Comparison of ENCODE assay signal across 2 cellular contexts in the genomic region with DNA sequence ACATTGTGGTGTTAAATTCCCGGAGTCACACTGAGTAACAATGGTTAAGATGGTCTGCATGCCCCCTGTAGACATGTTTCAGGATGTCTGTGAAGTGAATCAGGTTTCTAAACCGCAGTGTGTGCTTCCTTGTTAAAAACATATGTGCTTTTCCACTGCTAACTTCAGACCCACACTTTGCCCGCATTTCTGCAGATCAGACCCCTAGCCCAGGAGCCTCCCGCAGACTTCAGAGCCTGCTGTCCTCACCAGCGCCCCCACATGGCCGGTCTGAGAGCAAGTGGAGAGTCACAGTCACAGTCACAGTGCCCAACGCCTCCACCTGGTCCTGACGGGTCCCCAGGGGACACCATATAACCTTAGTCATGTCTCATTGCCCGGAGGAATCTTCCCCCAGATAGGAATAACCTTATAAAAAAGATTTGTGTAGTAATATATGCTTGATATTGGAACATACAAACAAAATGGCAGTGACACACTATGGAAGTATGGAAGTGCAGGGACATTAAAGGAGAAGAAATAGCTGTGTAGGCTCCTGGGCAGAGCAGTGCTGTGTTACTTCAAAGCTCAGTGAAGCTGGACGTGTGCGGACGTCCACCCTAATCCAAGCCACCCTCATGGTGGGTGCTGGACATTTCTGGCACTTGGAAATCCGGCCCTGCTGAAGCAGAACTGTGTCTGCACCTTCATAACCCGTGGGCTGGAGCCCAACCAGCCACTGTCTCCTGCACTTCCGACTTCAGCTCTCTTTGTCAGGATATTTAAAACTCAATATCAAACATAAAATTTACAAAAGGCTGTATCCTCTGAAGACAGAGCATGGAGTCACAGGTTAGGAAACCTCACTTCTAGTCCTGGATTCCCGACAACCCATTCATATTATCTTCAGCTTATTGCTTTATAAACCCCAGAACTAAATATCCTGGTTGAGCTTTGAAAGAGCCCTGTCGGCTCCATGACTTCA.
A peak's percentile ranks its signal among the peaks of the same experiment; 100 is the strongest.
TF ChIP-seq lines count a peak whose summit lies in the region.

No MANE protein-coding gene starts in this region.

TF ChIP-seq in HEK293T, 16 proteins besides CTCF, POLR2A, EP300 and RAD21:
- TF ChIP-seq L3MBTL2 (conservative IDR thresholded peaks at IDR 0.05) (no peak), HDGF (IDR thresholded peaks at IDR 0.05; ENCODE audit: borderline replicate concordance) (no peak), NFRKB (IDR thresholded peaks at IDR 0.05) (no peak), CTBP1 (IDR thresholded peaks at IDR 0.05; ENCODE audit: borderline replicate concordance) (no peak), SP1 (IDR thresholded peaks at IDR 0.05) (no peak), ELF4 (IDR thresholded peaks at IDR 0.05) (no peak), BHLHE40 (IDR thresholded peaks at IDR 0.05; ENCODE audit: borderline replicate concordance) (no peak), LEF1 (IDR thresholded peaks at IDR 0.05; ENCODE audit: borderline replicate concordance) (no peak), TARDBP (IDR thresholded peaks at IDR 0.05) (no peak)

TF ChIP-seq in HepG2, 621 proteins besides CTCF, POLR2A, EP300 and RAD21:
- TF ChIP-seq KLF15 (CRISPR knock-in tag; IDR thresholded peaks at IDR 0.05; ENCODE audit: borderline replicate concordance) (no peak), ZNF850 (CRISPR knock-in tag; conservative IDR thresholded peaks at IDR 0.05) (no peak), ZNF580 (CRISPR knock-in tag; IDR thresholded peaks at IDR 0.05; ENCODE audit: borderline replicate concordance, low read depth) (no peak), MED13 (CRISPR knock-in tag; IDR thresholded peaks at IDR 0.05) (no peak), DMTF1 (CRISPR knock-in tag; IDR thresholded peaks at IDR 0.05) (no peak), RFX5 (IDR thresholded peaks at IDR 0.05; ENCODE audit: low read depth, low read length) (no peak), MTERF4 (CRISPR knock-in tag; IDR thresholded peaks at IDR 0.05) (no peak), ZNF691 (CRISPR knock-in tag; IDR thresholded peaks at IDR 0.05; ENCODE audit: borderline replicate concordance, low read depth) (peak; percentile 54; the same call in 1 of the 2 replicates), WIZ (CRISPR knock-in tag; IDR thresholded peaks at IDR 0.05) (no peak), AGO1 (IDR thresholded peaks at IDR 0.05; ENCODE audit: low read depth, low read length, poor library complexity, severe bottlenecking) (no peak), ZNF710 (CRISPR knock-in tag; IDR thresholded peaks at IDR 0.05; ENCODE audit: borderline replicate concordance) (no peak), ZNF569 (CRISPR knock-in tag; IDR thresholded peaks at IDR 0.05; ENCODE audit: borderline replicate concordance) (no peak), NFE2 (CRISPR knock-in tag; IDR thresholded peaks at IDR 0.05) (no peak), ETV5 (CRISPR knock-in tag; IDR thresholded peaks at IDR 0.05; ENCODE audit: borderline replicate concordance) (no peak), SNAI1 (CRISPR knock-in tag; IDR thresholded peaks at IDR 0.05; ENCODE audit: borderline replicate concordance) (no peak), MTF1 (CRISPR knock-in tag; IDR thresholded peaks at IDR 0.05) (no peak), KDM2A (CRISPR knock-in tag; IDR thresholded peaks at IDR 0.05; ENCODE audit: borderline replicate concordance, low read depth) (peak; percentile 36; the same call in 1 of the 2 replicates), RELA (CRISPR knock-in tag; IDR thresholded peaks at IDR 0.05) (no peak), ZNF224 (CRISPR knock-in tag; IDR thresholded peaks at IDR 0.05) (no peak), RFX3 (CRISPR knock-in tag; IDR thresholded peaks at IDR 0.05) (no peak), STAG1 (CRISPR knock-in tag; IDR thresholded peaks at IDR 0.05) (peak; percentile 53), ZNF747 (CRISPR knock-in tag; IDR thresholded peaks at IDR 0.05; ENCODE audit: borderline replicate concordance) (no peak), PHF5A (CRISPR knock-in tag; IDR thresholded peaks at IDR 0.05; ENCODE audit: low read depth, unreplicated experiment) (no peak), JARID2 (CRISPR knock-in tag; IDR thresholded peaks at IDR 0.05; ENCODE audit: insufficient replicate concordance) (no peak), HHEX (CRISPR knock-in tag; IDR thresholded peaks at IDR 0.05) (no peak), ZBTB7B (CRISPR knock-in tag; IDR thresholded peaks at IDR 0.05) (0 out of 2 replicates have a peak, but pooled peaks have one; percentile 38), LCORL (IDR thresholded peaks at IDR 0.05) (no peak), LCORL (CRISPR knock-in tag; IDR thresholded peaks at IDR 0.05) (no peak), EHMT2 (IDR thresholded peaks at IDR 0.05; ENCODE audit: borderline replicate concordance, low read depth, low read length) (no peak), HOXD1 (CRISPR knock-in tag; IDR thresholded peaks at IDR 0.05) (no peak)
- TF ChIP-seq, protein P1, sequence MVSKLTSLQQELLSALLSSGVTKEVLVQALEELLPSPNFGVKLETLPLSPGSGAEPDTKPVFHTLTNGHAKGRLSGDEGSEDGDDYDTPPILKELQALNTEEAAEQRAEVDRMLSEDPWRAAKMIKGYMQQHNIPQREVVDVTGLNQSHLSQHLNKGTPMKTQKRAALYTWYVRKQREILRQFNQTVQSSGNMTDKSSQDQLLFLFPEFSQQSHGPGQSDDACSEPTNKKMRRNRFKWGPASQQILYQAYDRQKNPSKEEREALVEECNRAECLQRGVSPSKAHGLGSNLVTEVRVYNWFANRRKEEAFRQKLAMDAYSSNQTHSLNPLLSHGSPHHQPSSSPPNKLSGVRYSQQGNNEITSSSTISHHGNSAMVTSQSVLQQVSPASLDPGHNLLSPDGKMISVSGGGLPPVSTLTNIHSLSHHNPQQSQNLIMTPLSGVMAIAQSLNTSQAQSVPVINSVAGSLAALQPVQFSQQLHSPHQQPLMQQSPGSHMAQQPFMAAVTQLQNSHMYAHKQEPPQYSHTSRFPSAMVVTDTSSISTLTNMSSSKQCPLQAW (CRISPR knock-in tag; IDR thresholded peaks at IDR 0.05) = no peak
- TF ChIP-seq, protein P2, sequence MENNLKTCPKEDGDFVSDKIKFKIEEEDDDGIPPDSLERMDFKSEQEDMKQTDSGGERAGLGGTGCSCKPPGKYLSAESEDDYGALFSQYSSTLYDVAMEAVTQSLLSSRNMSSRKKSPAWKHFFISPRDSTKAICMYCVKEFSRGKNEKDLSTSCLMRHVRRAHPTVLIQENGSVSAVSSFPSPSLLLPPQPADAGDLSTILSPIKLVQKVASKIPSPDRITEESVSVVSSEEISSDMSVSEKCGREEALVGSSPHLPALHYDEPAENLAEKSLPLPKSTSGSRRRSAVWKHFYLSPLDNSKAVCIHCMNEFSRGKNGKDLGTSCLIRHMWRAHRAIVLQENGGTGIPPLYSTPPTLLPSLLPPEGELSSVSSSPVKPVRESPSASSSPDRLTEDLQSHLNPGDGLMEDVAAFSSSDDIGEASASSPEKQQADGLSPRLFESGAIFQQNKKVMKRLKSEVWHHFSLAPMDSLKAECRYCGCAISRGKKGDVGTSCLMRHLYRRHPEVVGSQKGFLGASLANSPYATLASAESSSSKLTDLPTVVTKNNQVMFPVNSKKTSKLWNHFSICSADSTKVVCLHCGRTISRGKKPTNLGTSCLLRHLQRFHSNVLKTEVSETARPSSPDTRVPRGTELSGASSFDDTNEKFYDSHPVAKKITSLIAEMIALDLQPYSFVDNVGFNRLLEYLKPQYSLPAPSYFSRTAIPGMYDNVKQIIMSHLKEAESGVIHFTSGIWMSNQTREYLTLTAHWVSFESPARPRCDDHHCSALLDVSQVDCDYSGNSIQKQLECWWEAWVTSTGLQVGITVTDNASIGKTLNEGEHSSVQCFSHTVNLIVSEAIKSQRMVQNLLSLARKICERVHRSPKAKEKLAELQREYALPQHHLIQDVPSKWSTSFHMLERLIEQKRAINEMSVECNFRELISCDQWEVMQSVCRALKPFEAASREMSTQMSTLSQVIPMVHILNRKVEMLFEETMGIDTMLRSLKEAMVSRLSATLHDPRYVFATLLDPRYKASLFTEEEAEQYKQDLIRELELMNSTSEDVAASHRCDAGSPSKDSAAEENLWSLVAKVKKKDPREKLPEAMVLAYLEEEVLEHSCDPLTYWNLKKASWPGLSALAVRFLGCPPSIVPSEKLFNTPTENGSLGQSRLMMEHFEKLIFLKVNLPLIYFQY (CRISPR knock-in tag; IDR thresholded peaks at IDR 0.05; ENCODE audit: borderline replicate concordance) = no peak
